Comparison of ENCODE assay signal across 15 cellular contexts in genomic region chr14:54475911-54476310, GRCh38. TPM values are rescaled to one million over a fixed set of nuclear protein-coding genes. Genes with fewer than 3 reads are reported as not detected.
A peak's percentile ranks its signal among the peaks of the same experiment; 100 is the strongest.
DNase-seq lines count a peak whose midpoint lies in the region; ATAC-seq, FAIRE-seq and TF ChIP-seq lines count a peak whose summit lies in the region.
"Had no signal": no experiment of that assay in that cellular context is flagged by ENCODE, and none has a peak within 500 bp of the region (broad histone marks: within the 10 kb centered on the region; RNA-seq: fewer than 3 reads in every experiment).

No MANE protein-coding gene starts in this region.

- no peak for ATAC-seq in central memory CD8-positive, alpha-beta T cell (replicated peaks; ENCODE audit: extremely low read depth, poor library complexity, severe bottlenecking)
- ATAC-seq in GM19455 (IDR thresholded peaks at IDR 0.05; ENCODE audit: unreplicated experiment), result no peak
- ATAC-seq: CD8-positive, alpha-beta T cell; HCT116 had no signal

- no peaks in the 10 kb centered on the region for H3K27me3 Mint-ChIP-seq in central memory CD8-positive, alpha-beta T cell
- no peaks in the 10 kb centered on the region for H3K27me3 Mint-ChIP-seq in mesothelial cell of epicardium (ENCODE audit: low read depth)
- no peaks in the 10 kb centered on the region for H3K27me3 Mint-ChIP-seq in activated CD4-positive, alpha-beta T cell treated with anti-CD3 and anti-CD28 coated beads, Interleukin-2, amount 10 ng/mL, durations not matched to agents 7 days and 5 days
- H3K27me3 Mint-ChIP-seq: B cell had no signal

- no peak overlapping the region for H3K4me3 Mint-ChIP-seq in central memory CD8-positive, alpha-beta T cell
- no peak overlapping the region for H3K4me3 Mint-ChIP-seq in mesothelial cell of epicardium
- H3K4me3 Mint-ChIP-seq in activated CD4-positive, alpha-beta T cell treated with anti-CD3 and anti-CD28 coated beads, Interleukin-2, amount 10 ng/mL, durations not matched to agents 7 days and 5 days, result no peak overlapping the region
- H3K4me3 Mint-ChIP-seq: B cell; CD8-positive, alpha-beta T cell had no signal

- CTCF ChIA-PET in activated CD4-positive, alpha-beta T cell treated with anti-CD3 and anti-CD28 coated beads, Interleukin-2, amount 10 ng/mL, durations not matched to agents 7 days and 5 days (lab: Charles Lee), result no interaction called here

- peaks cover 4% of the 10 kb centered on the region for H3K4me1 Mint-ChIP-seq in central memory CD8-positive, alpha-beta T cell
- peaks cover 29% of the 10 kb centered on the region for H3K4me1 Mint-ChIP-seq in mesothelial cell of epicardium
- no peaks in the 10 kb centered on the region for H3K4me1 Mint-ChIP-seq in activated CD4-positive, alpha-beta T cell treated with anti-CD3 and anti-CD28 coated beads, Interleukin-2, amount 10 ng/mL, durations not matched to agents 7 days and 5 days

- peak; percentile 57 for FAIRE-seq in GM19239 (lab: Jason Lieb, UNC)

- POLR2A ChIA-PET in activated CD4-positive, alpha-beta T cell treated with anti-CD3 and anti-CD28 coated beads, Interleukin-2, amount 10 ng/mL, durations not matched to agents 7 days and 5 days (lab: Charles Lee), result no interaction called here

- H3K36me3 Mint-ChIP-seq in central memory CD8-positive, alpha-beta T cell (ENCODE audit: insufficient read depth), result peaks cover 31% of the 10 kb centered on the region
- H3K36me3 Mint-ChIP-seq in mesothelial cell of epicardium, result peaks cover 16% of the 10 kb centered on the region
- peaks cover 37% of the 10 kb centered on the region for H3K36me3 Mint-ChIP-seq in activated CD4-positive, alpha-beta T cell treated with anti-CD3 and anti-CD28 coated beads, Interleukin-2, amount 10 ng/mL, durations not matched to agents 7 days and 5 days (ENCODE audit: low read depth)

- H3K27ac Mint-ChIP-seq in central memory CD8-positive, alpha-beta T cell (ENCODE audit: low read depth), result peak overlapping the region; percentile 47
- peak overlapping the region; percentile 60 for H3K27ac Mint-ChIP-seq in mesothelial cell of epicardium
- no peak overlapping the region for H3K27ac Mint-ChIP-seq in activated CD4-positive, alpha-beta T cell treated with anti-CD3 and anti-CD28 coated beads, Interleukin-2, amount 10 ng/mL, durations not matched to agents 7 days and 5 days
- H3K27ac Mint-ChIP-seq: B cell; CD8-positive, alpha-beta T cell had no signal

- DNase-seq in AG10803 (ENCODE audit: low read depth) (peak; percentile 57), GM19239 (ENCODE audit: insufficient read length, low spot score) (no peak), mesothelial cell of epicardium (ENCODE audit: low spot score in 2 of 2, unreplicated experiment in 2 of 2) (no peak), NAMALWA (ENCODE audit: low spot score) (no peak), glomerular visceral epithelial cell (ENCODE audit: extremely low spot score) (no peak)
- DNase-seq in central memory CD8-positive, alpha-beta T cell (ENCODE audit: low spot score in 2 of 2), result no peak
- no peak for DNase-seq in activated CD4-positive, alpha-beta T cell treated with anti-CD3 and anti-CD28 coated beads, Interleukin-2, amount 10 ng/mL, durations not matched to agents 7 days and 5 days
- DNase-seq: CD8-positive, alpha-beta T cell; KG1; NCI-H1092; NCI-H1694; SJCRH30 had no signal

- TF ChIP-seq CTCF in AG10803 (conservative IDR thresholded peaks at IDR 0.05; ENCODE audit: low read length), result no peak
- TF ChIP-seq CTCF in mesothelial cell of epicardium (IDR thresholded peaks at IDR 0.05; ENCODE audit: unreplicated experiment), result no peak

- H3K9me3 Mint-ChIP-seq in central memory CD8-positive, alpha-beta T cell, result no peaks in the 10 kb centered on the region
- no peaks in the 10 kb centered on the region for H3K9me3 Mint-ChIP-seq in mesothelial cell of epicardium
- no peaks in the 10 kb centered on the region for H3K9me3 Mint-ChIP-seq in activated CD4-positive, alpha-beta T cell treated with anti-CD3 and anti-CD28 coated beads, Interleukin-2, amount 10 ng/mL, durations not matched to agents 7 days and 5 days
- H3K9me3 Mint-ChIP-seq: CD8-positive, alpha-beta T cell had no signal

- H3K4me3 ChIP-seq in AG10803 (ENCODE audit: low read length), result no peak overlapping the region
- H3K4me3 ChIP-seq: SJCRH30 had no signal

RNA-seq across cellular contexts. Expression of gene GMFB, which starts 12.9 kb away (rescaled TPM):
- total RNA-seq in mesothelial cell of epicardium, result 56.1 to 56.5 TPM (median 56.1 TPM) in 3 replicates
- 10 to 100 TPM; 35.8 to 37.2 TPM for total RNA-seq in activated CD4-positive, alpha-beta T cell treated with anti-CD3 and anti-CD28 coated beads, Interleukin-2, amount 10 ng/mL, durations not matched to agents 7 days and 5 days

RNA-seq across cellular contexts. Expression of gene CGRRF1, which starts 33.8 kb away (rescaled TPM):
- 15.4 to 17.1 TPM (median 16.8 TPM) in 3 replicates for total RNA-seq in mesothelial cell of epicardium
- 1 to 10 TPM; 9.6 to 9.7 TPM for total RNA-seq in activated CD4-positive, alpha-beta T cell treated with anti-CD3 and anti-CD28 coated beads, Interleukin-2, amount 10 ng/mL, durations not matched to agents 7 days and 5 days

RNA-seq across cellular contexts. Expression of gene CNIH1, which starts 34.7 kb away (rescaled TPM):
- 95.8 to 101 TPM (median 97.6 TPM) in 3 replicates for total RNA-seq in mesothelial cell of epicardium
- total RNA-seq in activated CD4-positive, alpha-beta T cell treated with anti-CD3 and anti-CD28 coated beads, Interleukin-2, amount 10 ng/mL, durations not matched to agents 7 days and 5 days, result 10 to 100 TPM; 71.5 to 94.5 TPM
